In the genomic region with DNA sequence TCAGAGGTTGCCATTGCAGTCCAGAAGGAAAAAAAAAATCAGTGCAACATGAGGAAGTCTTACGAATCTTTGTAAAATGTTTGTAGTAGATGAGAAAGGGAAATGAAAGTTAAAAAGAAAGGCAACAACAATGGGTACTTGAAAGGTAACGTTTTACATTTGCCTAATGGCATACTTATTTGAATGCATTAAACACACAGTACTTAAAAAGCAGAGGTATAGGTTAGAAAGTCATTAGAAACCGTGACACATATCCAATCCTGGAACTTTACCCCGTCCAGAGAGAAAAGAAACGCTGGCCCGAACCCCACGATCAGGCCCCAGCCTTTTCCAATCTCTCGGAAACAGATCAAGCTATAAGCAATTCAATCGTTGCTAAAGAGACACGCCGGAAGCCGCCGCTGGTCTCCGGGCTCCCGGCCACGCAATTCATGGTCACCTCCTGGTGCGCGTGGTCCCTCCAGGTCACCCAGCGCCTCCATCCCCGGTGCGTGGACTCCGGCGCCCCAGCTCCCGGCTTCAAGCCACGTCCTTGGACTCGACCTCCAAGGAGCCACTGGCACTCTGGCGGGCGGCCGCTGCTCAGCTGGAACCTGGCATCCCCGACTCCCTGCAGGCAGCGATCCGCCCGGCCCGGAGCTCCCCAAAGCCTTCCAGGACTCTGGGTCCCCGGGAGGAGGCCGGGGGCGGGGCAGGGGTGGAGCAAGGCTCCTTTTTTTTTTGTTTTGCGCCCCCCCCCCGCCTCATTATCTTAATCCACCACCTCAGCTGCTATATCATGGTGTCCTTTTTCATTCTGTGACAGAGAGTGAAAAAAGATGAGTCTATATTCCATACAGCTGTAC, we compare ENCODE assay signal across 1 cellular context.
TF ChIP-seq lines count a peak whose summit lies in the region.

A gene (minus strand): TSS at position 663 of the 845 bp plus-strand sequence. CDS start 181 bp downstream, at position 482.

TF ChIP-seq in K562, 482 proteins besides CTCF, POLR2A, EP300 and RAD21 (continued from another document):
- TF ChIP-seq, protein P1, sequence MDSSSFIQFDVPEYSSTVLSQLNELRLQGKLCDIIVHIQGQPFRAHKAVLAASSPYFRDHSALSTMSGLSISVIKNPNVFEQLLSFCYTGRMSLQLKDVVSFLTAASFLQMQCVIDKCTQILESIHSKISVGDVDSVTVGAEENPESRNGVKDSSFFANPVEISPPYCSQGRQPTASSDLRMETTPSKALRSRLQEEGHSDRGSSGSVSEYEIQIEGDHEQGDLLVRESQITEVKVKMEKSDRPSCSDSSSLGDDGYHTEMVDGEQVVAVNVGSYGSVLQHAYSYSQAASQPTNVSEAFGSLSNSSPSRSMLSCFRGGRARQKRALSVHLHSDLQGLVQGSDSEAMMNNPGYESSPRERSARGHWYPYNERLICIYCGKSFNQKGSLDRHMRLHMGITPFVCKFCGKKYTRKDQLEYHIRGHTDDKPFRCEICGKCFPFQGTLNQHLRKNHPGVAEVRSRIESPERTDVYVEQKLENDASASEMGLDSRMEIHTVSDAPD (CRISPR knock-in tag; IDR thresholded peaks at IDR 0.05) = no peak
- no peak for TF ChIP-seq ERF (CRISPR knock-in tag; IDR thresholded peaks at IDR 0.05)
- TF ChIP-seq ZNF668 (CRISPR knock-in tag; IDR thresholded peaks at IDR 0.05) = no peak
- TF ChIP-seq PHB2 (IDR thresholded peaks at IDR 0.05; ENCODE audit: low read depth) = no peak
- TF ChIP-seq SPI1 (IDR thresholded peaks at IDR 0.05; ENCODE audit: borderline replicate concordance, low read depth, low read length) = no peak
- TF ChIP-seq ZNF77 (CRISPR knock-in tag; IDR thresholded peaks at IDR 0.05) = no peak
- TF ChIP-seq ZNF696 (CRISPR knock-in tag; conservative IDR thresholded peaks at IDR 0.05) = no peak
- no peak for TF ChIP-seq NR2C2 (CRISPR knock-in tag; IDR thresholded peaks at IDR 0.05)
- peak; percentile 51; the same call in 1 of the 2 replicates for TF ChIP-seq NR2C2 (tag; IDR thresholded peaks at IDR 0.05)
- no peak for TF ChIP-seq BRCA1 (IDR thresholded peaks at IDR 0.05)
- TF ChIP-seq BRCA1 (CRISPR knock-in tag; IDR thresholded peaks at IDR 0.05) = no peak
- TF ChIP-seq TAF1 (IDR thresholded peaks at IDR 0.05; ENCODE audit: control insufficient read depth, extremely low read depth, insufficient read depth, low read length, severe bottlenecking) = peak; percentile 41
- TF ChIP-seq POU5F1 (IDR thresholded peaks at IDR 0.05; ENCODE audit: borderline replicate concordance, low read depth, low read length, partially characterized antibody) = no peak
- no peak for TF ChIP-seq RBM14 (IDR thresholded peaks at IDR 0.05; ENCODE audit: borderline replicate concordance, insufficient read depth, low read depth, low read length)
- 0 out of 2 replicates have a peak, but pooled peaks have one; percentile 27 for TF ChIP-seq ZBTB7A (IDR thresholded peaks at IDR 0.05; ENCODE audit: borderline replicate concordance, control insufficient read depth, low read depth, low read length)
- TF ChIP-seq FOSL1 (tag; conservative IDR thresholded peaks at IDR 0.05) = 0 out of 2 replicates have a peak, but pooled peaks have one; percentile 39
- no peak for TF ChIP-seq YBX1 (IDR thresholded peaks at IDR 0.05)
- no peak for TF ChIP-seq JUN (IDR thresholded peaks at IDR 0.05; ENCODE audit: borderline replicate concordance, low read depth, low read length)
- TF ChIP-seq JUN (CRISPR knock-in tag; IDR thresholded peaks at IDR 0.05; ENCODE audit: borderline replicate concordance) = no peak
- TF ChIP-seq ZNF586 (CRISPR knock-in tag; conservative IDR thresholded peaks at IDR 0.05) = no peak
- TF ChIP-seq HDAC2 (IDR thresholded peaks at IDR 0.05) = peak; percentile 40; the same call in 1 of the 2 replicates
- TF ChIP-seq ZNF239 (CRISPR knock-in tag; IDR thresholded peaks at IDR 0.05) = no peak
- TF ChIP-seq, protein P2, sequence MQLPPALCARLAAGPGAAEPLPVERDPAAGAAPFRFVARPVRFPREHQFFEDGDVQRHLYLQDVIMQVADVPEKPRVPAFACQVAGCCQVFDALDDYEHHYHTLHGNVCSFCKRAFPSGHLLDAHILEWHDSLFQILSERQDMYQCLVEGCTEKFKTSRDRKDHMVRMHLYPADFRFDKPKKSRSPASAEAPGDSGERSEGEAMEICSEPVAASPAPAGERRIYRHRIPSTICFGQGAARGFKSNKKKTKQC (CRISPR knock-in tag; IDR thresholded peaks at IDR 0.05) = no peak
- no peak for TF ChIP-seq MECOM (CRISPR knock-in tag; IDR thresholded peaks at IDR 0.05)
- peak; percentile 81 for TF ChIP-seq SUPT5H (IDR thresholded peaks at IDR 0.05)
- TF ChIP-seq MTA1 (IDR thresholded peaks at IDR 0.05; ENCODE audit: borderline replicate concordance) = no peak
- peak in 1 of 2 experiments; percentile 81; a peak in 2 of 4 replicates for TF ChIP-seq HDAC1 (IDR thresholded peaks at IDR 0.05)
- TF ChIP-seq FOXA1 (IDR thresholded peaks at IDR 0.05; ENCODE audit: borderline replicate concordance) = no peak
- TF ChIP-seq GTF2F1 (IDR thresholded peaks at IDR 0.05; ENCODE audit: low read depth, low read length) = no peak
- TF ChIP-seq MTA2 (IDR thresholded peaks at IDR 0.05; ENCODE audit: low read depth) = no peak
- TF ChIP-seq ZC3H4 (CRISPR knock-in tag; IDR thresholded peaks at IDR 0.05; ENCODE audit: borderline replicate concordance) = no peak
- peak; percentile 75 for TF ChIP-seq KDM5B (IDR thresholded peaks at IDR 0.05; ENCODE audit: insufficient replicate concordance, low read depth, low read length)
- TF ChIP-seq CBX2 (IDR thresholded peaks at IDR 0.05; ENCODE audit: insufficient read depth, low read length, poor library complexity, severe bottlenecking) = no peak
- TF ChIP-seq ZKSCAN1 (IDR thresholded peaks at IDR 0.05; ENCODE audit: low read depth, low read length) = 0 out of 2 replicates have a peak, but pooled peaks have one; percentile 55
- peak; percentile 67 for TF ChIP-seq RBBP5 (IDR thresholded peaks at IDR 0.05; ENCODE audit: borderline replicate concordance, insufficient read depth, low read length, poor library complexity, severe bottlenecking)
- peak; percentile 60 for TF ChIP-seq NFIC (IDR thresholded peaks at IDR 0.05)
- TF ChIP-seq KAT2B (IDR thresholded peaks at IDR 0.05; ENCODE audit: low read depth, low read length) = no peak
- TF ChIP-seq RFX1 (IDR thresholded peaks at IDR 0.05) = peak; percentile 52; the same call in 1 of the 2 replicates
- TF ChIP-seq XRCC5 (IDR thresholded peaks at IDR 0.05; ENCODE audit: low read depth, low read length) = no peak
- TF ChIP-seq, protein P3, sequence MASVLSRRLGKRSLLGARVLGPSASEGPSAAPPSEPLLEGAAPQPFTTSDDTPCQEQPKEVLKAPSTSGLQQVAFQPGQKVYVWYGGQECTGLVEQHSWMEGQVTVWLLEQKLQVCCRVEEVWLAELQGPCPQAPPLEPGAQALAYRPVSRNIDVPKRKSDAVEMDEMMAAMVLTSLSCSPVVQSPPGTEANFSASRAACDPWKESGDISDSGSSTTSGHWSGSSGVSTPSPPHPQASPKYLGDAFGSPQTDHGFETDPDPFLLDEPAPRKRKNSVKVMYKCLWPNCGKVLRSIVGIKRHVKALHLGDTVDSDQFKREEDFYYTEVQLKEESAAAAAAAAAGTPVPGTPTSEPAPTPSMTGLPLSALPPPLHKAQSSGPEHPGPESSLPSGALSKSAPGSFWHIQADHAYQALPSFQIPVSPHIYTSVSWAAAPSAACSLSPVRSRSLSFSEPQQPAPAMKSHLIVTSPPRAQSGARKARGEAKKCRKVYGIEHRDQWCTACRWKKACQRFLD (CRISPR knock-in tag; IDR thresholded peaks at IDR 0.05) = 0 out of 2 replicates have a peak, but pooled peaks have one; percentile 3
- TF ChIP-seq SIN3A (IDR thresholded peaks at IDR 0.05; ENCODE audit: borderline replicate concordance in 2 of 2, control insufficient read depth in 1 of 2, low read depth in 2 of 2, low read length in 2 of 2) = peak; percentile 52 to 60; a peak in 1 of 4 replicates
- peak; percentile 54 for TF ChIP-seq HNRNPLL (IDR thresholded peaks at IDR 0.05; ENCODE audit: low read depth, low read length, poor library complexity, severe bottlenecking)
- TF ChIP-seq SRSF3 (IDR thresholded peaks at IDR 0.05; ENCODE audit: insufficient read depth, low read length) = peak; percentile 49; the same call in 1 of the 2 replicates
- TF ChIP-seq STAT5A (IDR thresholded peaks at IDR 0.05; ENCODE audit: borderline replicate concordance, low read length) = no peak
- no peak; the same call in 1 of the 2 replicates for TF ChIP-seq TEAD4 (IDR thresholded peaks at IDR 0.05; ENCODE audit: low read length)
- TF ChIP-seq TEAD4 (CRISPR knock-in tag; IDR thresholded peaks at IDR 0.05; ENCODE audit: borderline replicate concordance) = no peak
- TF ChIP-seq ZBED1 (IDR thresholded peaks at IDR 0.05) = no peak
- TF ChIP-seq, protein P4, sequence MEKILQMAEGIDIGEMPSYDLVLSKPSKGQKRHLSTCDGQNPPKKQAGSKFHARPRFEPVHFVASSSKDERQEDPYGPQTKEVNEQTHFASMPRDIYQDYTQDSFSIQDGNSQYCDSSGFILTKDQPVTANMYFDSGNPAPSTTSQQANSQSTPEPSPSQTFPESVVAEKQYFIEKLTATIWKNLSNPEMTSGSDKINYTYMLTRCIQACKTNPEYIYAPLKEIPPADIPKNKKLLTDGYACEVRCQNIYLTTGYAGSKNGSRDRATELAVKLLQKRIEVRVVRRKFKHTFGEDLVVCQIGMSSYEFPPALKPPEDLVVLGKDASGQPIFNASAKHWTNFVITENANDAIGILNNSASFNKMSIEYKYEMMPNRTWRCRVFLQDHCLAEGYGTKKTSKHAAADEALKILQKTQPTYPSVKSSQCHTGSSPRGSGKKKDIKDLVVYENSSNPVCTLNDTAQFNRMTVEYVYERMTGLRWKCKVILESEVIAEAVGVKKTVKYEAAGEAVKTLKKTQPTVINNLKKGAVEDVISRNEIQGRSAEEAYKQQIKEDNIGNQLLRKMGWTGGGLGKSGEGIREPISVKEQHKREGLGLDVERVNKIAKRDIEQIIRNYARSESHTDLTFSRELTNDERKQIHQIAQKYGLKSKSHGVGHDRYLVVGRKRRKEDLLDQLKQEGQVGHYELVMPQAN (IDR thresholded peaks at IDR 0.05; ENCODE audit: borderline replicate concordance) = no peak; the same call in none of the 2 replicates
- peak; percentile 64 for TF ChIP-seq EGR1 (conservative IDR thresholded peaks at IDR 0.05)
- no peak for TF ChIP-seq MEF2A (IDR thresholded peaks at IDR 0.05; ENCODE audit: control insufficient read depth, low read depth, low read length)
- TF ChIP-seq, protein P5, sequence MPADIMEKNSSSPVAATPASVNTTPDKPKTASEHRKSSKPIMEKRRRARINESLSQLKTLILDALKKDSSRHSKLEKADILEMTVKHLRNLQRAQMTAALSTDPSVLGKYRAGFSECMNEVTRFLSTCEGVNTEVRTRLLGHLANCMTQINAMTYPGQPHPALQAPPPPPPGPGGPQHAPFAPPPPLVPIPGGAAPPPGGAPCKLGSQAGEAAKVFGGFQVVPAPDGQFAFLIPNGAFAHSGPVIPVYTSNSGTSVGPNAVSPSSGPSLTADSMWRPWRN (IDR thresholded peaks at IDR 0.05; ENCODE audit: low read depth) = no peak
- TF ChIP-seq POLR2H (tag; IDR thresholded peaks at IDR 0.05; ENCODE audit: low read depth) = peak; percentile 10; the same call in 1 of the 2 replicates
- TF ChIP-seq, protein P6, sequence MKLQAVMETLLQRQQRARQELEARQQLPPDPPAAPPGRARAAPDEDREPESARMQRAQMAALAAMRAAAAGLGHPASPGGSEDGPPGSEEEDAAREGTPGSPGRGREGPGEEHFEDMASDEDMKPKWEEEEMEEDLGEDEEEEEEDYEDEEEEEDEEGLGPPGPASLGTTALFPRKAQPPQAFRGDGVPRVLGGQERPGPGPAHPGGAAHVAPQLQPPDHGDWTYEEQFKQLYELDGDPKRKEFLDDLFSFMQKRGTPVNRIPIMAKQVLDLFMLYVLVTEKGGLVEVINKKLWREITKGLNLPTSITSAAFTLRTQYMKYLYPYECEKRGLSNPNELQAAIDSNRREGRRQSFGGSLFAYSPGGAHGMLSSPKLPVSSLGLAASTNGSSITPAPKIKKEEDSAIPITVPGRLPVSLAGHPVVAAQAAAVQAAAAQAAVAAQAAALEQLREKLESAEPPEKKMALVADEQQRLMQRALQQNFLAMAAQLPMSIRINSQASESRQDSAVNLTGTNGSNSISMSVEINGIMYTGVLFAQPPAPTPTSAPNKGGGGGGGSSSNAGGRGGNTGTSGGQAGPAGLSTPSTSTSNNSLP (IDR thresholded peaks at IDR 0.05; ENCODE audit: borderline replicate concordance, low read depth, low read length) = peak; percentile 68; the same call in 1 of the 2 replicates
- no peak for TF ChIP-seq XRCC3 (IDR thresholded peaks at IDR 0.05)
- TF ChIP-seq, protein P7, sequence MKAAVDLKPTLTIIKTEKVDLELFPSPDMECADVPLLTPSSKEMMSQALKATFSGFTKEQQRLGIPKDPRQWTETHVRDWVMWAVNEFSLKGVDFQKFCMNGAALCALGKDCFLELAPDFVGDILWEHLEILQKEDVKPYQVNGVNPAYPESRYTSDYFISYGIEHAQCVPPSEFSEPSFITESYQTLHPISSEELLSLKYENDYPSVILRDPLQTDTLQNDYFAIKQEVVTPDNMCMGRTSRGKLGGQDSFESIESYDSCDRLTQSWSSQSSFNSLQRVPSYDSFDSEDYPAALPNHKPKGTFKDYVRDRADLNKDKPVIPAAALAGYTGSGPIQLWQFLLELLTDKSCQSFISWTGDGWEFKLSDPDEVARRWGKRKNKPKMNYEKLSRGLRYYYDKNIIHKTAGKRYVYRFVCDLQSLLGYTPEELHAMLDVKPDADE (conservative IDR thresholded peaks at IDR 0.05; ENCODE audit: control insufficient read depth, low read depth, low read length) = peak; percentile 62; the same call in 1 of the 2 replicates
